10 cellular contexts compared by ENCODE assay signal in the genomic region with DNA sequence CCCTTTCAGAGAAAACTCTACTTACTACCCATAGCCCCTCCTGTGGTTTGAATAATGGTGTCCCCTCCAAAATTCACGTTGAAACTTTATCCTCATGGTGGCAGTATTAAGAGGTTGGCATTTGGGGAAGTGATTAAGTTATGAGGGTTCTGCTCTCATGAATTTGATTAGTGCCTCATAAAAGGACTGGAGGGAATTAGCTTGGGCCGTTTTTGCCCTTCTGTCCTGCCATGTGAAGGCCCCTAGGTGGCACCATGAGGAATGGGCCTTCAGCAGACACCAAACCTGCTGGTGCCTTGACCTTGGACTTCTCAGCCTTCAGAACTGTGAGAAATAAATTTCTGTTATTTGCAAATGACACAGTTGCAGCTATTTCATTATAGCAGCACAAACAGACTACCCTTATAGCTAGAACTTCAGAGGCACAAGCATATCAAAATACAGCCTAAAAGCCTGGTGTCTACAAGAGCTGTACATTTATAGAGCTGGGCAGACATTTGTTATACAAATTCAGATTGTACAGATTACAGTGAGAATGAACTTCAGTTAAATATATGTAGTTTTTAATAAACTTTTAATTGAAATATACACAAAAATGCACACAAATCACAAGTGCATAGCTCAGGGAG. TPM values are rescaled to one million over a fixed set of nuclear protein-coding genes. Genes with fewer than 3 reads are reported as not detected.
DNase-seq lines count a peak whose midpoint lies in the region; ATAC-seq and TF ChIP-seq lines count a peak whose summit lies in the region.
"Had no signal": no experiment of that assay in that cellular context is flagged by ENCODE, and none has a peak within 500 bp of the region (broad histone marks: within the 10 kb centered on the region; RNA-seq: fewer than 3 reads in every experiment).

No MANE protein-coding gene starts in this region.

- DNase-seq in SKM-1 treated with dmso at 0.1 percent for 144 hours (lab: John Stamatoyannopoulos, UW; ENCODE audit: unreplicated experiment) = peak; percentile 28
- no peak for DNase-seq in SKM-1 (lab: John Stamatoyannopoulos, UW; ENCODE audit: unreplicated experiment)
- no peak for DNase-seq in brain microvascular endothelial cell
- DNase-seq in midbrain (lab: John Stamatoyannopoulos, UW) = no peak
- DNase-seq in vagina (ENCODE audit: extremely low spot score in 2 of 2) = no peak
- DNase-seq: activated CD4-positive, alpha-beta T cell treated with anti-CD3 and anti-CD28 coated beads, Interleukin-2, amount 10 ng/mL, durations not matched to agents 7 days and 5 days; stimulated activated CD4-positive, alpha-beta T cell treated with anti-CD3 and anti-CD28 coated beads, Interleukin-4, amount 100 ng/mL, for 4 hours had no signal

- peaks cover 19 to 20% of the 10 kb centered on the region in 2 experiments for H3K4me1 ChIP-seq in neutrophil (ENCODE audit: control insufficient read depth in 1 of 2, insufficient read depth in 1 of 2, low read depth in 1 of 2, low read length in 1 of 2)
- H3K4me1 ChIP-seq in vagina = peaks cover 24% of the 10 kb centered on the region

- H3K27ac ChIP-seq in brain microvascular endothelial cell (no peak overlapping the region), neutrophil (peak overlapping the region; percentile 21), vagina (no peak overlapping the region)

- in situ Hi-C loops in brain microvascular endothelial cell (cut with HindIII; ENCODE audit: low pct_ligation_motif_present, low sequenced_read_pairs) = no loop called here

- ATAC-seq in GM21526 (IDR thresholded peaks at IDR 0.05; ENCODE audit: low FRiP score, unreplicated experiment) = no peak

- H3K9me3 ChIP-seq in neutrophil (no peaks in the 10 kb centered on the region), vagina (no peaks in the 10 kb centered on the region)

- TF ChIP-seq CTCF in LNCAP (IDR thresholded peaks at IDR 0.05) (peak; percentile 63), brain microvascular endothelial cell (IDR thresholded peaks at IDR 0.05; ENCODE audit: low read depth, low read length, missing control alignments) (peak; percentile 73), neutrophil (IDR thresholded peaks at IDR 0.05) (no peak), vagina (IDR thresholded peaks at IDR 0.05) (no peak)

- no peak overlapping the region for H3K4me3 ChIP-seq in brain microvascular endothelial cell (ENCODE audit: low read depth, low read length)
- H3K4me3 ChIP-seq in neutrophil (ENCODE audit: low read depth in 1 of 2, low read length in 1 of 2) = no peak overlapping the region
- H3K4me3 ChIP-seq in vagina = no peak overlapping the region

- TF ChIP-seq POLR2A in vagina (IDR thresholded peaks at IDR 0.05) = no peak

- H3K36me3 ChIP-seq in brain microvascular endothelial cell (replicated peaks) = no peaks in the 10 kb centered on the region
- H3K36me3 ChIP-seq in neutrophil = no peaks in the 10 kb centered on the region
- H3K36me3 ChIP-seq in vagina = no peaks in the 10 kb centered on the region

- intact Hi-C loops in vagina (cut with DNase I) = no loop called here

- H3K27me3 ChIP-seq in brain microvascular endothelial cell (replicated peaks) (no peaks in the 10 kb centered on the region), neutrophil (no peaks in the 10 kb centered on the region), vagina (no peaks in the 10 kb centered on the region)

RNA-seq across cellular contexts. Expression of gene PTPN2, which starts 2.6 kb away (rescaled TPM):
- 32.9 TPM for total RNA-seq in vagina

Comparison
In these comparisons a context has a peak if more than half of its experiments do, and no peak if none do; other contexts are left out.
1. CTCF ChIP-seq: peak in LNCAP (single experiment) and brain microvascular endothelial cell (single experiment); none in neutrophil (single experiment) and vagina (0 of 3).